18 cellular contexts compared by ENCODE assay signal in the genomic region with DNA sequence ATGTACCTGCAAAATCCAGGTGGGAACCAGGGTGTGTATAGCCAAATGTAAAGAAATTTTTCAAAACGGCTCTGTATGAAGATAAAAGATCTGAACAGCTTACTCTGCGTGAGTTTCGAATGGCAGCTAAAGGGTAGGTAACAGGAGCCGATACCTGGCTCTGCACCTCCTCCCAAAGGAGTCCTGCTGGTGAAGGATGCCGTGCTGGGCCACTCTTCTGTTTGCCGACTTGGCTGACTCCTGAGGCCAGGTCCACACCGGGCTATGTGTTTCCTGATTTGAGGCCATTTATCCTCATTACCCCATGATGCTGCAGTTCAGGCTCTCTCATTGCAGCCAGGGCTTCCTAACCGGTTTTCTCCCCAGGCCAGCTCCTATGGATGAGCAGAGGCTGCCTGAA.
DNase-seq lines count a peak whose midpoint lies in the region; ATAC-seq and TF ChIP-seq lines count a peak whose summit lies in the region.
"Had no signal": no experiment of that assay in that cellular context is flagged by ENCODE, and none has a peak within 500 bp of the region (broad histone marks: within the 10 kb centered on the region; RNA-seq: fewer than 3 reads in every experiment).

No MANE protein-coding gene starts in this region.

- H3K27ac ChIP-seq in CD4-positive, CD25-positive, alpha-beta regulatory T cell (ENCODE audit: insufficient read depth, low read length, poor library complexity, severe bottlenecking), result peak overlapping the region; percentile 16
- no peak overlapping the region for H3K27ac ChIP-seq in CD8-positive, alpha-beta memory T cell (ENCODE audit: low read depth, low read length)
- H3K27ac ChIP-seq: HL-60, KMS-11 had no signal

- H3K4me3 Mint-ChIP-seq in CD4-positive, CD25-positive, alpha-beta regulatory T cell, result peak overlapping the region in 1 of 4 donors; percentile 5
- H3K4me3 Mint-ChIP-seq in CD8-positive, alpha-beta memory T cell, result peak overlapping the region in 1 of 7 donors; percentile 36
- H3K4me3 Mint-ChIP-seq in T-helper 17 cell (no peak overlapping the region), glutamatergic neuron (ENCODE audit: unreplicated experiment) (no peak overlapping the region)
- H3K4me3 Mint-ChIP-seq in stimulated activated effector memory CD8-positive, alpha-beta T cell treated with anti-CD3 and anti-CD28 coated beads, Interleukin-12 subunit alpha, Interleukin-12 subunit beta, amount 100 ng/mL, for 72 hours, result no peak overlapping the region

- peaks cover 11% of the 10 kb centered on the region for H3K4me1 ChIP-seq in CD4-positive, CD25-positive, alpha-beta regulatory T cell (ENCODE audit: control insufficient read depth, insufficient read depth, low read length, poor library complexity, severe bottlenecking)
- H3K4me1 ChIP-seq in CD8-positive, alpha-beta memory T cell (ENCODE audit: insufficient read depth, low read length), result no peaks in the 10 kb centered on the region
- H3K4me1 ChIP-seq: HAP-1 had no signal

- H3K9me3 Mint-ChIP-seq in CD4-positive, CD25-positive, alpha-beta regulatory T cell, result no peaks in the 10 kb centered on the region
- H3K9me3 Mint-ChIP-seq in CD8-positive, alpha-beta memory T cell, result no peaks in the 10 kb centered on the region
- H3K9me3 Mint-ChIP-seq in stimulated activated effector memory CD8-positive, alpha-beta T cell treated with anti-CD3 and anti-CD28 coated beads, Interleukin-12 subunit alpha, Interleukin-12 subunit beta, amount 100 ng/mL, for 72 hours, result no peaks in the 10 kb centered on the region
- no peaks in the 10 kb centered on the region for H3K9me3 Mint-ChIP-seq in glutamatergic neuron (ENCODE audit: unreplicated experiment)

- CTCF ChIA-PET in CD8-positive, alpha-beta memory T cell (lab: Charles Lee), result interaction anchor here (1.6 to 1.8 kb wide), 2 partner anchors 11 to 332 kb away, joined by 3 to 6 read pairs; no protein-coding TSS in a partner anchor

- no peak for DNase-seq in CD4-positive, CD25-positive, alpha-beta regulatory T cell
- peak in 1 of 5 donors; percentile 13 for DNase-seq in CD8-positive, alpha-beta memory T cell
- DNase-seq in T-helper 17 cell (no peak), glutamatergic neuron (no peak), UCSD-AML1 (lab: John Stamatoyannopoulos, UW; ENCODE audit: unreplicated experiment) (no peak)
- no peak for DNase-seq in stimulated activated effector memory CD8-positive, alpha-beta T cell treated with anti-CD3 and anti-CD28 coated beads, Interleukin-12 subunit alpha, Interleukin-12 subunit beta, amount 100 ng/mL, for 72 hours (ENCODE audit: low spot score in 2 of 2)
- DNase-seq: ACHN, NCI-H1048, NCI-H1436 treated with DMSO at 0.1 percent for 48 hours, NCI-H2029, NCI-H524, NCI-H82, SHP77 treated with DMSO at 0.1 percent for 48 hours, SK-N-SH had no signal

- H3K9me3 ChIP-seq in CD4-positive, CD25-positive, alpha-beta regulatory T cell (ENCODE audit: control insufficient read depth in 2 of 2, low read length in 2 of 2), result no peaks in the 10 kb centered on the region
- H3K9me3 ChIP-seq in CD8-positive, alpha-beta memory T cell (ENCODE audit: low read length), result no peaks in the 10 kb centered on the region
- H3K9me3 ChIP-seq in T-helper 17 cell (ENCODE audit: control insufficient read depth, low read length, poor library complexity, severe bottlenecking), result no peaks in the 10 kb centered on the region
- H3K9me3 ChIP-seq: HAP-1, SK-N-SH had no signal

- no peak for ATAC-seq in CD4-positive, CD25-positive, alpha-beta regulatory T cell (ENCODE audit: low read depth in 2 of 2)
- no peak for ATAC-seq in T-helper 17 cell
- no peak for ATAC-seq in stimulated activated effector memory CD8-positive, alpha-beta T cell treated with anti-CD3 and anti-CD28 coated beads, Interleukin-12 subunit alpha, Interleukin-12 subunit beta, amount 100 ng/mL, for 72 hours
- no peak for ATAC-seq in GM19351 (IDR thresholded peaks at IDR 0.05; ENCODE audit: unreplicated experiment)

- H3K27ac Mint-ChIP-seq in CD4-positive, CD25-positive, alpha-beta regulatory T cell, result peak overlapping the region in 2 of 3 donors; percentile 82 to 83
- peak overlapping the region in 7 of 8 donors; percentile 34 to 90 (median 66) for H3K27ac Mint-ChIP-seq in CD8-positive, alpha-beta memory T cell
- peak overlapping the region; percentile 47 for H3K27ac Mint-ChIP-seq in T-helper 17 cell
- H3K27ac Mint-ChIP-seq in stimulated activated effector memory CD8-positive, alpha-beta T cell treated with anti-CD3 and anti-CD28 coated beads, Interleukin-12 subunit alpha, Interleukin-12 subunit beta, amount 100 ng/mL, for 72 hours, result peak overlapping the region; percentile 53
- H3K27ac Mint-ChIP-seq in glutamatergic neuron (ENCODE audit: unreplicated experiment), result no peak overlapping the region

- no peak overlapping the region for H3K4me3 ChIP-seq in CD4-positive, CD25-positive, alpha-beta regulatory T cell (ENCODE audit: low read depth, low read length)
- H3K4me3 ChIP-seq in CD8-positive, alpha-beta memory T cell (ENCODE audit: low read length), result no peak overlapping the region
- H3K4me3 ChIP-seq: HAP-1 had no signal

- H3K27me3 Mint-ChIP-seq in CD4-positive, CD25-positive, alpha-beta regulatory T cell, result no peaks in the 10 kb centered on the region
- H3K27me3 Mint-ChIP-seq in CD8-positive, alpha-beta memory T cell, result no peaks in the 10 kb centered on the region
- no peaks in the 10 kb centered on the region for H3K27me3 Mint-ChIP-seq in T-helper 17 cell
- H3K27me3 Mint-ChIP-seq in glutamatergic neuron (ENCODE audit: unreplicated experiment), result peaks cover 5% of the 10 kb centered on the region

- POLR2A ChIA-PET in CD8-positive, alpha-beta memory T cell (lab: Charles Lee), result no interaction called here

- TF ChIP-seq CTCF in glutamatergic neuron (IDR thresholded peaks at IDR 0.05; ENCODE audit: partially characterized antibody, unreplicated experiment), result no peak

- peaks cover 14 to 80% (median 51%) of the 10 kb centered on the region in 4 donors for H3K4me1 Mint-ChIP-seq in CD4-positive, CD25-positive, alpha-beta regulatory T cell
- peaks cover 50 to 82% (median 66%) of the 10 kb centered on the region in 3 donors for H3K4me1 Mint-ChIP-seq in CD8-positive, alpha-beta memory T cell
- H3K4me1 Mint-ChIP-seq in T-helper 17 cell (peaks cover 34% of the 10 kb centered on the region), glutamatergic neuron (ENCODE audit: low read depth, unreplicated experiment) (peaks cover 7% of the 10 kb centered on the region)
- H3K4me1 Mint-ChIP-seq in stimulated activated effector memory CD8-positive, alpha-beta T cell treated with anti-CD3 and anti-CD28 coated beads, Interleukin-12 subunit alpha, Interleukin-12 subunit beta, amount 100 ng/mL, for 72 hours, result peaks cover 36% of the 10 kb centered on the region

- H3K36me3 ChIP-seq in CD4-positive, CD25-positive, alpha-beta regulatory T cell (ENCODE audit: control insufficient read depth, insufficient read depth, low read length), result peaks cover 4% of the 10 kb centered on the region
- H3K36me3 ChIP-seq in CD8-positive, alpha-beta memory T cell (ENCODE audit: insufficient read depth, low read length), result no peaks in the 10 kb centered on the region
- H3K36me3 ChIP-seq: HAP-1 had no signal

- H3K36me3 Mint-ChIP-seq in CD4-positive, CD25-positive, alpha-beta regulatory T cell, result peaks cover 8% of the 10 kb centered on the region
- H3K36me3 Mint-ChIP-seq in CD8-positive, alpha-beta memory T cell, result peaks cover 0 to 19% (median 0%) of the 10 kb centered on the region in 3 donors
- H3K36me3 Mint-ChIP-seq in T-helper 17 cell (ENCODE audit: low read depth), result no peaks in the 10 kb centered on the region
- H3K36me3 Mint-ChIP-seq in stimulated activated effector memory CD8-positive, alpha-beta T cell treated with anti-CD3 and anti-CD28 coated beads, Interleukin-12 subunit alpha, Interleukin-12 subunit beta, amount 100 ng/mL, for 72 hours, result peaks cover 7% of the 10 kb centered on the region
- no peaks in the 10 kb centered on the region for H3K36me3 Mint-ChIP-seq in glutamatergic neuron (ENCODE audit: unreplicated experiment)

- no peaks in the 10 kb centered on the region for H3K27me3 ChIP-seq in CD4-positive, CD25-positive, alpha-beta regulatory T cell (ENCODE audit: control insufficient read depth, insufficient read depth, low read length)
- no peaks in the 10 kb centered on the region for H3K27me3 ChIP-seq in CD8-positive, alpha-beta memory T cell (ENCODE audit: insufficient read depth, low read length, poor library complexity, severe bottlenecking)
